Comparison of ENCODE assay signal across 8 cellular contexts in the genomic region with DNA sequence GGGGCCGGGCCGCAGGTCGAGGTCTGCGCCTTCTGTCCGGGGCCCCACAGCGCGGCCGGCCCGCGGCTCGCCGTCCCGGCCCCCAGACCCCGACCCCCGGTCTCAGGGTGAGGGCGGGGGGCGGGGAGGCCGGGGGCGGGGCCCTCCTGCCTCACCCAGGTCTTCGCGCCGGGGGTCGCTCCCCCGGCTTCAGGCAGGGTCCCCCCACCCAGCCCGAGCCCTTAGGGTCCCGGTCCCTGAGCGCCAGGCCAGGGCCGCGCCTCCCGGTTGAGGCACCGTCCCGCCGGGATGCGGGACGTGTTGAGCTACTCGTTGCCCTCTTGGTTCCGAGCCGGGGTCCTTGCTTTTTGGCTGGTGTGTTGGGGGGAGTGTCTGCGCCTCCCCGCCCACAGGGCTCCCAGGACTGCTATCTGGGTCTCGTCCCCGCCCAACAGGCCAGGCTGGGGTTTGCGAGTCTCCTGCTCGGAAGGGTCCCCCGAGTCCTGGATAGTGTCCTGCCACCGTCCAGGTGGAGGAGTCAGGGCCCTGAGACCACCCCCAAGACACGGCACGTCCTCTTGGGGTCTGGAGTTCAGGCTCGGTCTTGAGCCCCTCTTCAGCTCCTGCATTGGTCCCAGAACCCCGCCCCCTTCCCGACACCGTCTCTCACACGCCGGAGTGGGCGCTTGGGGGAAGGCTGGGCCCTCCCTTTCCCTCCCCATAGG. TPM values are rescaled to one million over a fixed set of nuclear protein-coding genes. Genes with fewer than 3 reads are reported as not detected.
A peak's percentile ranks its signal among the peaks of the same experiment; 100 is the strongest.
DNase-seq lines count a peak whose midpoint lies in the region; ATAC-seq and TF ChIP-seq lines count a peak whose summit lies in the region.

No MANE protein-coding gene starts in this region.

- H3K27me3 ChIP-seq in osteoblast (ENCODE audit: insufficient read depth, low read length): no peaks in the 10 kb centered on the region

- peaks cover 9% of the 10 kb centered on the region for H3K36me3 ChIP-seq in osteoblast (ENCODE audit: insufficient read depth, low read length)

- peaks cover 30% of the 10 kb centered on the region for H3K4me1 Mint-ChIP-seq in activated CD4-positive, alpha-beta memory T cell treated with anti-CD3 and anti-CD28 coated beads for 36 hours (ENCODE audit: low read depth)

- CTCF ChIA-PET in activated CD4-positive, alpha-beta memory T cell treated with anti-CD3 and anti-CD28 coated beads for 36 hours (lab: Charles Lee): interaction anchor here (0.9 to 4.3 kb wide), 6 partner anchors 18 to 315 kb away, joined by 3 to 18 read pairs (median 6); a partner anchor contains a TSS

- TF ChIP-seq CTCF in fibroblast of mammary gland (conservative IDR thresholded peaks at IDR 0.05; ENCODE audit: control insufficient read depth, insufficient read depth, low read depth, low read length) (no peak), osteoblast (IDR thresholded peaks at IDR 0.05; ENCODE audit: extremely low read depth, low read depth, low read length) (no peak)

- peak; percentile 13 for ATAC-seq in HG03432 (IDR thresholded peaks at IDR 0.05; ENCODE audit: unreplicated experiment)

- H3K4me3 ChIP-seq in fibroblast of mammary gland (ENCODE audit: control insufficient read depth, low read depth, low read length) (peak overlapping the region; percentile 82), osteoblast (ENCODE audit: insufficient read depth, low read length) (peak overlapping the region; percentile 94)

- H3K4me3 Mint-ChIP-seq in activated CD4-positive, alpha-beta memory T cell treated with anti-CD3 and anti-CD28 coated beads for 36 hours: peak overlapping the region; percentile 83

- DNase-seq in NCI-H748 (lab: John Stamatoyannopoulos, UW; ENCODE audit: unreplicated experiment): peak; percentile 32
- no peak for DNase-seq in NCI-H748 treated with DMSO at 0.1 percent for 48 hours (lab: John Stamatoyannopoulos, UW)
- peak; percentile 47 for DNase-seq in activated CD4-positive, alpha-beta memory T cell treated with anti-CD3 and anti-CD28 coated beads for 36 hours
- no peak for DNase-seq in fibroblast of mammary gland (ENCODE audit: low read depth)
- DNase-seq in osteoblast (ENCODE audit: insufficient read length, low spot score, missing footprints): peak; percentile 92
- DNase-seq in SKM-1 treated with dmso at 0.1 percent for 144 hours (lab: John Stamatoyannopoulos, UW; ENCODE audit: unreplicated experiment): no peak
- DNase-seq in NCI-H2107 treated with DMSO at 0.1 percent for 48 hours (lab: John Stamatoyannopoulos, UW; ENCODE audit: unreplicated experiment): no peak

- intact Hi-C loops in activated CD4-positive, alpha-beta memory T cell treated with anti-CD3 and anti-CD28 coated beads for 36 hours (cut with micrococcal nuclease): loop anchor here (1.0 to 5.0 kb wide), 5 partner anchors 18 to 371 kb away; a partner anchor contains a TSS

- H3K27ac ChIP-seq in osteoblast (ENCODE audit: low read depth, low read length): peak overlapping the region; percentile 51

- peaks cover 4% of the 10 kb centered on the region for H3K36me3 Mint-ChIP-seq in activated CD4-positive, alpha-beta memory T cell treated with anti-CD3 and anti-CD28 coated beads for 36 hours

- POLR2A ChIA-PET in activated CD4-positive, alpha-beta memory T cell treated with anti-CD3 and anti-CD28 coated beads for 36 hours (lab: Charles Lee): interaction anchor here (0.6 to 3.1 kb wide), 5 partner anchors 11 to 81 kb away, joined by 3 to 13 read pairs (median 4); a partner anchor contains a TSS

- no peak overlapping the region for H3K27ac Mint-ChIP-seq in activated CD4-positive, alpha-beta memory T cell treated with anti-CD3 and anti-CD28 coated beads for 36 hours

- peaks cover 16% of the 10 kb centered on the region for H3K4me1 ChIP-seq in osteoblast (ENCODE audit: insufficient read depth, low read length)

- peak overlapping the region; percentile 95 for H3K4me2 ChIP-seq in osteoblast (ENCODE audit: insufficient read depth, low read length)

- H3K9me3 Mint-ChIP-seq in activated CD4-positive, alpha-beta memory T cell treated with anti-CD3 and anti-CD28 coated beads for 36 hours: no peaks in the 10 kb centered on the region

- H3K79me2 ChIP-seq in osteoblast (ENCODE audit: insufficient read depth, low read length): peaks cover 54% of the 10 kb centered on the region

- H4K20me1 ChIP-seq in osteoblast (ENCODE audit: insufficient read depth, low read length): peaks cover 37% of the 10 kb centered on the region

- H2AFZ ChIP-seq in osteoblast (ENCODE audit: low read length): peak overlapping the region; percentile 59

- no peaks in the 10 kb centered on the region for H3K27me3 Mint-ChIP-seq in activated CD4-positive, alpha-beta memory T cell treated with anti-CD3 and anti-CD28 coated beads for 36 hours

- H3K9me3 ChIP-seq in osteoblast (ENCODE audit: low read depth, low read length): no peaks in the 10 kb centered on the region

RNA-seq across cellular contexts. Expression of a gene that starts 0.5 kb away (rescaled TPM):
- total RNA-seq in activated CD4-positive, alpha-beta memory T cell treated with anti-CD3 and anti-CD28 coated beads for 36 hours: 10 to 100 TPM; 22.5 to 24.4 TPM
- total RNA-seq in osteoblast: 14.7 and 21.4 TPM in 2 replicates

RNA-seq across cellular contexts. Expression of a gene that starts 22.7 kb away (rescaled TPM):
- total RNA-seq in activated CD4-positive, alpha-beta memory T cell treated with anti-CD3 and anti-CD28 coated beads for 36 hours: 1,000 to 10,000 TPM; 3,113 to 3,225 TPM
- total RNA-seq in osteoblast: 2,656 and 2,968 TPM in 2 replicates

RNA-seq across cellular contexts. Expression of a gene that starts 37.1 kb away (rescaled TPM):
- 10 to 100 TPM; 32.4 to 33.3 TPM for total RNA-seq in activated CD4-positive, alpha-beta memory T cell treated with anti-CD3 and anti-CD28 coated beads for 36 hours
- total RNA-seq in osteoblast: 122 and 131 TPM in 2 replicates

RNA-seq across cellular contexts. Expression of a gene that starts 58.7 kb away (rescaled TPM):
- total RNA-seq in activated CD4-positive, alpha-beta memory T cell treated with anti-CD3 and anti-CD28 coated beads for 36 hours: 10 to 100 TPM; 31.0 to 32.5 TPM
- total RNA-seq in osteoblast: 38.6 and 42.7 TPM in 2 replicates

Comparison
In these comparisons a context has a peak if more than half of its experiments do, and no peak if none do; other contexts are left out.
1. DNase-seq: peak in NCI-H748 (single experiment), activated CD4-positive, alpha-beta memory T cell treated with anti-CD3 and anti-CD28 coated beads for 36 hours (single experiment) and osteoblast (single experiment); none in NCI-H748 treated with DMSO at 0.1 percent for 48 hours (single experiment), fibroblast of mammary gland (single experiment), SKM-1 treated with dmso at 0.1 percent for 144 hours (single experiment) and NCI-H2107 treated with DMSO at 0.1 percent for 48 hours (single experiment).